In the genomic region with DNA sequence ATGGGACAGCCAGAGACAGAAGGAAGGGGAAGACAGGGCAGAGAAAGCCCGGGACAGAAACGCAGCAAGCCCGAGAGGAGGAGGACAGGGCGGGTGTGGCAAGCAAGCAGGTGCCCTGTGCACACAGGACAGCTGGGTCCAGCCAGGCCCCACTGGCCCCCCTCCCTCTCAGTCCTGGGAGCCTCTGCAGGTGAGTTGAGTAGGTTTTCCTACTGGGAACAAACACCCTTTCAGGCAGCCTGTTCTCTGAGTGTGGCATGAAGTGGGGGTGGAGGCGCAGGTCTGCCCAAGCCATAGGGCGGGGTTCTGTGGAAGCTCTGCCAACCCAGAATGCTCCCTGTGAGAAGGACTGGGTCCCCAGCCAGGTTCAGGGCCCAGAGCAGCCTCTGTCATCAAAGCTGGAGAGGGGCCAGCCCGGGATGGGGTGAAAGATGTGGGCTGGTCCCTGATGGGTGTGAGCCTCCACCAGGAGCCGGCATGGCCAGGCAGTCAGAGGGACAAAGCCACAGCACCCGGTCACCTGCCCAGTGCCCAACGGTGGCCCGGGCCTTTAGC, we compare ENCODE assay signal across 11 cellular contexts.
DNase-seq lines count a peak whose midpoint lies in the region; TF ChIP-seq lines count a peak whose summit lies in the region.
"Had no signal": no experiment of that assay in that cellular context is flagged by ENCODE, and none has a peak within 500 bp of the region (broad histone marks: within the 10 kb centered on the region; RNA-seq: fewer than 3 reads in every experiment).

No MANE protein-coding gene starts in this region.

- DNase-seq in COLO668 (lab: John Stamatoyannopoulos, UW; ENCODE audit: unreplicated experiment): peak; percentile 90
- peak; percentile 33 for DNase-seq in NCI-H187 treated with DMSO at 0.1 percent for 48 hours (lab: John Stamatoyannopoulos, UW)
- DNase-seq in SW480 (ENCODE audit: low spot score): peak; percentile 60
- DNase-seq in mesenteric fat pad (ENCODE audit: low spot score): peak; percentile 77
- no peak for DNase-seq in cerebellar nuclear complex (lab: John Stamatoyannopoulos, UW)
- no peak for DNase-seq in ACHN
- no peak for DNase-seq in retina
- DNase-seq in BE2C: no peak
- DNase-seq: activated CD4-positive, alpha-beta T cell treated with anti-CD3 and anti-CD28 coated beads for 48 hours; activated T-cell treated with anti-CD3 and anti-CD28 coated beads, Interleukin-2, amount 50 U/mL, for 48 hours; NCI-H1930 had no signal

- no peaks in the 10 kb centered on the region for H3K9me3 ChIP-seq in BE2C

- no peak for TF ChIP-seq CTCF in BE2C (IDR thresholded peaks at IDR 0.05; ENCODE audit: low read depth, low read length)

- in situ Hi-C loops in ACHN (cut with HindIII; ENCODE audit: low pct_ligation_motif_present, low pct_unique_long_range_greater_than_20kb, low sequenced_read_pairs): no loop called here

- H3K4me1 ChIP-seq in BE2C: no peaks in the 10 kb centered on the region

- H3K27me3 ChIP-seq in BE2C: no peaks in the 10 kb centered on the region

- H3K4me3 ChIP-seq in BE2C (ENCODE audit: low read depth, low read length): no peak overlapping the region

- no peaks in the 10 kb centered on the region for H3K36me3 ChIP-seq in BE2C

Comparison
In these comparisons a context has a peak if more than half of its experiments do, and no peak if none do; other contexts are left out.
1. DNase-seq: peak in COLO668 (single experiment), NCI-H187 treated with DMSO at 0.1 percent for 48 hours (single experiment), SW480 (single experiment) and mesenteric fat pad (single experiment); none in cerebellar nuclear complex (0 of 2), ACHN (single experiment), retina (single experiment) and BE2C (single experiment).